Comparison of ENCODE assay signal across 22 cellular contexts in genomic region chr3:43253294-43253693, GRCh38.
"Had no signal": no experiment of that assay in that cellular context is flagged by ENCODE, and none has a peak within 500 bp of the region (broad histone marks: within the 10 kb centered on the region; RNA-seq: fewer than 3 reads in every experiment).

No MANE protein-coding gene starts in this region.

- H3K36me3 ChIP-seq: esophagus squamous epithelium, gastrocnemius medialis, heart left ventricle, left lung, lower lobe of right lung had no signal

- H3K9me3 ChIP-seq: esophagus squamous epithelium, gastrocnemius medialis, heart left ventricle, left lung, lower lobe of right lung had no signal

- H3K79me2 ChIP-seq: hepatocyte had no signal

- FAIRE-seq: colon, endothelial cell of umbilical vein, islet of Langerhans, keratinocyte had no signal

- H2AFZ ChIP-seq: hepatocyte had no signal

- DNase-seq: dermis blood vessel endothelial cell; dorsolateral prefrontal cortex; effector CD4-positive, alpha-beta T cell; effector memory CD4-positive, alpha-beta T cell; esophagus squamous epithelium; foreskin fibroblast; foreskin melanocyte; gastrocnemius medialis; heart left ventricle; hypothalamus; left cardiac atrium; left lung; left ventricle myocardium superior; lower lobe of right lung; mesenchymal stem cell; midbrain had no signal

- H3K4me2 ChIP-seq: hepatocyte had no signal

- ATAC-seq: gastrocnemius medialis, heart left ventricle, left lung, left ventricle myocardium superior, lower lobe of right lung had no signal

- H3K27me3 ChIP-seq: esophagus squamous epithelium, gastrocnemius medialis, heart left ventricle, hepatocyte, left lung had no signal

- H3K4me3 ChIP-seq: coronary artery, dorsolateral prefrontal cortex, esophagus squamous epithelium, gastrocnemius medialis, heart left ventricle, hepatocyte, left lung, lower lobe of right lung had no signal

- H3K27ac ChIP-seq: coronary artery, dorsolateral prefrontal cortex, esophagus squamous epithelium, gastrocnemius medialis, hepatocyte, left lung, lower lobe of right lung had no signal
